8 cellular contexts compared by ENCODE assay signal in the genomic region with DNA sequence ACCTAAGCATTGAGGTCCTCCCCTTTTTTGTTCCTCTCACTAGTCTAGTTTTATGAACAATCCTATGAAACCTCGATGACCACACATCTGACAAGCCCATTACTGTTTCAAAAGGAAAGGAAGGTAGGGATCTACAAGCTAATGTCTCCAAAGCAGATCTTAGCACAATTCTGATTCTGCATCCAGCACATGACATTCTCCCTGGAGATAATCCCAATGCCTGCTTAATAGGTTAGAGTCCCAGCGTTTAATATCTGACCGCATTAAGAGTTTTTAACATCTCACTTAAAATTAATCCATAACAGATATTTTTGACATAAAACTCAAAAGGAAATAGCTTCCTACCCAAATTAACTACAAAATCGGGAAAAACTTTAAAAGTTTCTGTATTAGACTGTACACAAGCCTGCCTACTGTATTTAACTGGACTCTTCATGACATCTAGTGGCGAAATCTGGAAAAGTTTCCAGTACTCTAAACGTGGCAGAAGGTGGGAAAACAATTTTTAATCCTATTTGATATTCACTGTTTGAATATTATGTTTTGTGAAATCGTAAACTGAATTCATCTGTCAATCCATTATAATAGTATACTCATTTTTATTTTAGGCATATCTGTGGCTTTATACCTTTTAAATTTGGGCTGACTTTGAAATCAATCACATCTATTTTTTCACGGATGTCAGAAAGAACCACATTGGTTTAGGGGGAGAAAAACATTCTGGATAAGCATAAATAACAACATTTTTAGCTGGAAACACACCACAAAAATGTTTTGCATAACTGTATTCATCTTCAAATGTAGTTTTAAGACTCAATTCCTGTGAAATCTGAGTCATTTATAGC.
DNase-seq lines count a peak whose midpoint lies in the region; ATAC-seq and TF ChIP-seq lines count a peak whose summit lies in the region.

No MANE protein-coding gene starts in this region.

- H2BK15ac ChIP-seq in H9 (ENCODE audit: low read depth, low read length) = no peak overlapping the region

- H3K23ac ChIP-seq in H9 (ENCODE audit: insufficient read length, low read depth, low read length) = no peak overlapping the region

- H2AK5ac ChIP-seq in H9 (ENCODE audit: insufficient read length, low read length) = no peak overlapping the region

- WGBS in H9 (ENCODE audit: extremely low coverage, insufficient read length, low lambda C conversion rate) = no CpG with 5 or more reads among the region's 8 CpGs
- 36% methylated on average over 8 of the region's 8 CpGs for WGBS in hepatocyte (ENCODE audit: low lambda C conversion rate, missing lambda C conversion rate)

- H3K27me3 ChIP-seq in H9 (ENCODE audit: insufficient read depth, low read length) = no peaks in the 10 kb centered on the region
- H3K27me3 ChIP-seq in hepatocyte = no peaks in the 10 kb centered on the region

- peaks cover 17 to 20% of the 10 kb centered on the region in 2 experiments for H3K4me1 Mint-ChIP-seq in H9
- H3K4me1 Mint-ChIP-seq in stimulated activated effector memory CD8-positive, alpha-beta T cell treated with anti-CD3 and anti-CD28 coated beads, Interleukin-12 subunit alpha, Interleukin-12 subunit beta, amount 100 ng/mL, for 72 hours = no peaks in the 10 kb centered on the region

- H2BK120ac ChIP-seq in H9 (ENCODE audit: low read depth, low read length, poor library complexity, severe bottlenecking) = no peak overlapping the region

- no peak overlapping the region for H2BK20ac ChIP-seq in H9 (ENCODE audit: low read depth, low read length, poor library complexity, severe bottlenecking)

- H3K9ac ChIP-seq in H9 (ENCODE audit: extremely low read depth, insufficient read length, low read length) = no peak overlapping the region

- H3K4me3 Mint-ChIP-seq in H9 = no peak overlapping the region; a peak in 1 of 5 replicates
- no peak overlapping the region for H3K4me3 Mint-ChIP-seq in stimulated activated effector memory CD8-positive, alpha-beta T cell treated with anti-CD3 and anti-CD28 coated beads, Interleukin-12 subunit alpha, Interleukin-12 subunit beta, amount 100 ng/mL, for 72 hours

- H3K4me1 ChIP-seq in H9 (ENCODE audit: insufficient read depth, low read length) (peaks cover 5% of the 10 kb centered on the region; the same call in 1 of the 2 replicates), hepatocyte (ENCODE audit: insufficient read depth) (peaks cover 7% of the 10 kb centered on the region)

- H3K9me2 ChIP-seq in hepatocyte (replicated peaks; ENCODE audit: insufficient read depth) = no peaks in the 10 kb centered on the region

- H3K79me1 ChIP-seq in H9 (ENCODE audit: insufficient read depth, low read depth, low read length, poor library complexity, severe bottlenecking) = no peaks in the 10 kb centered on the region

- H4K20me1 ChIP-seq in H9 (ENCODE audit: control insufficient read depth, insufficient read depth, insufficient read length) (no peaks in the 10 kb centered on the region), hepatocyte (ENCODE audit: insufficient read depth, poor library complexity, severe bottlenecking) (no peaks in the 10 kb centered on the region)

- no peak overlapping the region for H4K8ac ChIP-seq in H9 (replicated peaks; ENCODE audit: insufficient read length, low read depth, low read length)

- H3K14ac ChIP-seq in H9 (ENCODE audit: insufficient read depth, low read length) = no peak overlapping the region

- H3K4me3 ChIP-seq in hepatocyte = no peak overlapping the region

- peak; percentile 45 for ATAC-seq in stimulated activated effector memory CD8-positive, alpha-beta T cell treated with anti-CD3 and anti-CD28 coated beads, Interleukin-12 subunit alpha, Interleukin-12 subunit beta, amount 100 ng/mL, for 72 hours
- ATAC-seq in HG03280 (IDR thresholded peaks at IDR 0.05; ENCODE audit: unreplicated experiment) = no peak
- no peak for ATAC-seq in activated CD4-positive, CD25-positive, alpha-beta regulatory T cell treated with anti-CD3 and anti-CD28 coated beads, Interleukin-2, amount 50 U/mL, for 24 hours

- H3K9me3 ChIP-seq in H9 (ENCODE audit: control insufficient read depth, low read depth, low read length) = no peaks in the 10 kb centered on the region
- no peaks in the 10 kb centered on the region for H3K9me3 ChIP-seq in hepatocyte (ENCODE audit: low read depth)

- H3K27ac Mint-ChIP-seq in H9 = no peak overlapping the region
- no peak overlapping the region for H3K27ac Mint-ChIP-seq in stimulated activated effector memory CD8-positive, alpha-beta T cell treated with anti-CD3 and anti-CD28 coated beads, Interleukin-12 subunit alpha, Interleukin-12 subunit beta, amount 100 ng/mL, for 72 hours

- DNase-seq in DMS153 (lab: John Stamatoyannopoulos, UW) (peak; percentile 0), H9 (no peak), NCI-H2107 treated with DMSO at 0.1 percent for 48 hours (lab: John Stamatoyannopoulos, UW; ENCODE audit: unreplicated experiment) (peak; percentile 75), amniotic stem cell (lab: John Stamatoyannopoulos, UW) (peak; percentile 34), hepatocyte (ENCODE audit: low spot score) (peak; percentile 70)
- no peak for DNase-seq in stimulated activated effector memory CD8-positive, alpha-beta T cell treated with anti-CD3 and anti-CD28 coated beads, Interleukin-12 subunit alpha, Interleukin-12 subunit beta, amount 100 ng/mL, for 72 hours (ENCODE audit: low spot score in 2 of 2)

- H3K4me2 ChIP-seq in H9 (ENCODE audit: insufficient read depth, insufficient read length, low read length) (no peak overlapping the region), hepatocyte (peak overlapping the region; percentile 26)

- H3K36me3 Mint-ChIP-seq in H9 (ENCODE audit: insufficient read depth in 1 of 3, low read depth in 3 of 3) = no peaks in the 10 kb centered on the region
- H3K36me3 Mint-ChIP-seq in stimulated activated effector memory CD8-positive, alpha-beta T cell treated with anti-CD3 and anti-CD28 coated beads, Interleukin-12 subunit alpha, Interleukin-12 subunit beta, amount 100 ng/mL, for 72 hours = no peaks in the 10 kb centered on the region

- no peak overlapping the region for H3K4ac ChIP-seq in H9 (ENCODE audit: low read depth, low read length)

- H4K5ac ChIP-seq in H9 (ENCODE audit: insufficient read length, low read depth, low read length) = no peak overlapping the region

- no peak overlapping the region for H3K56ac ChIP-seq in H9 (ENCODE audit: insufficient read length, low read depth, low read length)

- no peaks in the 10 kb centered on the region for H3K23me2 ChIP-seq in H9 (ENCODE audit: insufficient read length, low read depth, low read length, poor library complexity, severe bottlenecking)

- no peaks in the 10 kb centered on the region for H3K79me2 ChIP-seq in H9 (ENCODE audit: insufficient read depth, low read length)
- no peaks in the 10 kb centered on the region for H3K79me2 ChIP-seq in hepatocyte

- H2BK5ac ChIP-seq in H9 (ENCODE audit: insufficient read length, low read length) = no peak overlapping the region

- H3K9me3 Mint-ChIP-seq in H9 = no peaks in the 10 kb centered on the region; a peak in 1 of 5 replicates
- no peaks in the 10 kb centered on the region for H3K9me3 Mint-ChIP-seq in stimulated activated effector memory CD8-positive, alpha-beta T cell treated with anti-CD3 and anti-CD28 coated beads, Interleukin-12 subunit alpha, Interleukin-12 subunit beta, amount 100 ng/mL, for 72 hours

- no peak overlapping the region for H3T11ph ChIP-seq in H9 (ENCODE audit: low read length)

- TF ChIP-seq CTCF in H9 (conservative IDR thresholded peaks at IDR 0.05) (peak; percentile 83), hepatocyte (IDR thresholded peaks at IDR 0.05; ENCODE audit: poor library complexity) (peak; percentile 90)

- H3K27me3 Mint-ChIP-seq in H9 (ENCODE audit: low read depth) = no peaks in the 10 kb centered on the region; the same call in 1 of the 2 replicates

- no peak overlapping the region for H3K18ac ChIP-seq in H9 (ENCODE audit: insufficient read length, low read depth, low read length)

- H3K27ac ChIP-seq in H9 (ENCODE audit: insufficient read length, low read depth, low read length) (no peak overlapping the region), hepatocyte (no peak overlapping the region)

- H2AFZ ChIP-seq in H9 (ENCODE audit: low read length) = no peak overlapping the region
- no peak overlapping the region for H2AFZ ChIP-seq in hepatocyte

- no peaks in the 10 kb centered on the region for H3K36me3 ChIP-seq in hepatocyte (replicated peaks; ENCODE audit: insufficient read depth, low read depth)

- no peak overlapping the region for H2BK12ac ChIP-seq in H9 (ENCODE audit: insufficient read length, low read depth, low read length)

- no peak overlapping the region for H4K91ac ChIP-seq in H9 (ENCODE audit: insufficient read length, low read depth, low read length)

Comparison
In these comparisons a context has a peak if more than half of its experiments do, and no peak if none do; other contexts are left out.
1. DNase-seq: peak in DMS153 (single experiment), NCI-H2107 treated with DMSO at 0.1 percent for 48 hours (single experiment), amniotic stem cell (single experiment) and hepatocyte (single experiment); none in H9 (single experiment) and stimulated activated effector memory CD8-positive, alpha-beta T cell treated with anti-CD3 and anti-CD28 coated beads, Interleukin-12 subunit alpha, Interleukin-12 subunit beta, amount 100 ng/mL, for 72 hours (0 of 2).